Comparison of ENCODE assay signal across 12 cellular contexts in genomic region chr1:12169442-12170135, GRCh38. TPM values are rescaled to one million over a fixed set of nuclear protein-coding genes. Genes with fewer than 3 reads are reported as not detected.
DNase-seq lines count a peak whose midpoint lies in the region; ATAC-seq and TF ChIP-seq lines count a peak whose summit lies in the region.
"Had no signal": no experiment of that assay in that cellular context is flagged by ENCODE, and none has a peak within 500 bp of the region (broad histone marks: within the 10 kb centered on the region; RNA-seq: fewer than 3 reads in every experiment).

No MANE protein-coding gene starts in this region.

- in situ Hi-C loops in IMR-90 (cut with MboI; ENCODE audit: low sequenced_read_pairs), result no loop called here

- H3K27ac ChIP-seq in IMR-90 (ENCODE audit: insufficient read depth, low read length) (no peak overlapping the region), coronary artery (peak overlapping the region in 1 of 2 donors; percentile 65), osteoblast (ENCODE audit: low read depth, low read length) (no peak overlapping the region)

- H3K4me1 Mint-ChIP-seq in CD14-positive monocyte (peaks cover 78% of the 10 kb centered on the region), glutamatergic neuron (ENCODE audit: low read depth, unreplicated experiment) (peaks cover 11% of the 10 kb centered on the region)

- H3K18ac ChIP-seq in IMR-90 (ENCODE audit: low read depth, low read length), result no peak overlapping the region

- H3K56ac ChIP-seq in IMR-90 (ENCODE audit: extremely low read depth, insufficient read depth, low read length), result no peak overlapping the region

- CTCF ChIA-PET in IMR-90 (lab: Yijun Ruan, JAX), result no interaction called here

- no peaks in the 10 kb centered on the region for H3K9me3 ChIP-seq in IMR-90 (ENCODE audit: control insufficient read depth, insufficient read depth, low read length)
- no peaks in the 10 kb centered on the region for H3K9me3 ChIP-seq in osteoblast (ENCODE audit: low read depth, low read length)

- H3K36me3 ChIP-seq in IMR-90 (ENCODE audit: control insufficient read depth, insufficient read depth, low read length) (no peaks in the 10 kb centered on the region), osteoblast (ENCODE audit: insufficient read depth, low read length) (no peaks in the 10 kb centered on the region)

- no peak overlapping the region for H4K5ac ChIP-seq in IMR-90 (ENCODE audit: low read depth, low read length)

- TF ChIP-seq RAD21 in IMR-90 (IDR thresholded peaks at IDR 0.05; ENCODE audit: low read length), result no peak

- no TSS peak for BruUV-seq in IMR-90 (replicated peaks; lab: Mats Ljungman, UMichigan)

- no peak overlapping the region for H2BK20ac ChIP-seq in IMR-90 (ENCODE audit: low read depth, low read length)

- H2AFZ ChIP-seq in IMR-90 (replicated peaks; ENCODE audit: low read length, poor library complexity) (no peak overlapping the region), osteoblast (ENCODE audit: low read length) (no peak overlapping the region)

- H3K4me3 ChIP-seq in IMR-90 (ENCODE audit: insufficient read depth, low read depth, low read length) (no peak overlapping the region), coronary artery (peak overlapping the region; percentile 82), osteoblast (ENCODE audit: insufficient read depth, low read length) (no peak overlapping the region)

- H3K9me3 Mint-ChIP-seq in CD14-positive monocyte (peaks cover 2 to 5% (median 3%) of the 10 kb centered on the region in 7 donors), glutamatergic neuron (ENCODE audit: unreplicated experiment) (peaks cover 8% of the 10 kb centered on the region)

- intact Hi-C loops in CD14-positive monocyte (cut with micrococcal nuclease), result loop anchor here (5.0 kb wide), 1 partner anchor 42 kb away; no protein-coding TSS in a partner anchor
- intact Hi-C loops in IMR-90 (cut with micrococcal nuclease), result no loop called here

- no peak for ATAC-seq in IMR-90 (ENCODE audit: low read depth)

- H2BK120ac ChIP-seq in IMR-90 (ENCODE audit: low read depth, low read length), result no peak overlapping the region

- DNase-seq in CD14-positive monocyte (ENCODE audit: low spot score) (no peak), IMR-90 (no peak), coronary artery (ENCODE audit: low spot score) (no peak), osteoblast (ENCODE audit: insufficient read length, low spot score, missing footprints) (peak; percentile 71), NCI-H146 (lab: John Stamatoyannopoulos, UW) (no peak), glutamatergic neuron (no peak), D341Med (ENCODE audit: low spot score) (no peak)
- DNase-seq: Calu3; NCI-H1694 treated with DMSO at 0.1 percent for 48 hours; NCI-H774; SHP77; stimulated activated CD4-positive, alpha-beta T cell treated with anti-CD3 and anti-CD28 coated beads, Interleukin-4, amount 100 ng/mL, for 4 hours had no signal

- no peak for TF ChIP-seq CTCF in CD14-positive monocyte (IDR thresholded peaks at IDR 0.05)
- TF ChIP-seq CTCF in IMR-90 (conservative IDR thresholded peaks at IDR 0.05; ENCODE audit: low read depth, low read length), result no peak
- no peak for TF ChIP-seq CTCF in coronary artery (IDR thresholded peaks at IDR 0.05)
- no peak for TF ChIP-seq CTCF in osteoblast (IDR thresholded peaks at IDR 0.05; ENCODE audit: extremely low read depth, low read depth, low read length)
- no peak for TF ChIP-seq CTCF in glutamatergic neuron (IDR thresholded peaks at IDR 0.05; ENCODE audit: partially characterized antibody, unreplicated experiment)

- peaks cover 70% of the 10 kb centered on the region for H3K79me2 ChIP-seq in osteoblast (ENCODE audit: insufficient read depth, low read length)

- no peak for TF ChIP-seq POLR2A in IMR-90 (IDR thresholded peaks at IDR 0.05; ENCODE audit: low read depth, low read length)

- POLR2A ChIA-PET in IMR-90 (lab: Charles Lee; ENCODE audit: unreplicated experiment), result interaction anchor here (1.1 kb wide), 1 partner anchor 8 kb away, joined by 3 read pairs; no protein-coding TSS in a partner anchor

- no peaks in the 10 kb centered on the region; the same call in 1 of the 2 replicates for H4K20me1 ChIP-seq in IMR-90 (ENCODE audit: insufficient read depth, low read length)
- peaks cover 25% of the 10 kb centered on the region for H4K20me1 ChIP-seq in osteoblast (ENCODE audit: insufficient read depth, low read length)

- peak overlapping the region; percentile 46 for H2AK9ac ChIP-seq in IMR-90 (replicated peaks; ENCODE audit: low read depth, low read length, poor library complexity)

- no peak overlapping the region for H3K14ac ChIP-seq in IMR-90 (replicated peaks; ENCODE audit: low read depth, low read length)

- H3K27me3 ChIP-seq in IMR-90 (ENCODE audit: control insufficient read depth, insufficient read depth, low read length), result no peaks in the 10 kb centered on the region
- no peaks in the 10 kb centered on the region for H3K27me3 ChIP-seq in osteoblast (ENCODE audit: insufficient read depth, low read length)

- H3K9me1 ChIP-seq in IMR-90 (ENCODE audit: insufficient read depth, low read length), result 0 out of 2 replicates have a peak, but pooled peaks cover 5% of the 10 kb centered on the region

- H3K4me2 ChIP-seq in IMR-90 (ENCODE audit: low read depth, low read length) (no peak overlapping the region), osteoblast (ENCODE audit: insufficient read depth, low read length) (no peak overlapping the region)

- H4K8ac ChIP-seq in IMR-90 (ENCODE audit: low read depth in 2 of 2, low read length in 2 of 2), result no peak overlapping the region

- no peak overlapping the region for H3K4ac ChIP-seq in IMR-90 (ENCODE audit: low read depth, low read length)

- no peak overlapping the region for H2BK15ac ChIP-seq in IMR-90 (ENCODE audit: low read depth, low read length)

- H3K79me1 ChIP-seq in IMR-90 (ENCODE audit: low read depth in 1 of 2, low read length in 2 of 2), result 0 out of 4 replicates have a peak, but pooled peaks cover 0 to 10% of the 10 kb centered on the region in 2 experiments

- no peak overlapping the region for H2AK5ac ChIP-seq in IMR-90 (ENCODE audit: low read depth, low read length)

- H3K36me3 Mint-ChIP-seq in CD14-positive monocyte, result peaks cover 66 to 72% of the 10 kb centered on the region in 2 donors
- H3K36me3 Mint-ChIP-seq in glutamatergic neuron (ENCODE audit: unreplicated experiment), result no peaks in the 10 kb centered on the region

- dilution Hi-C loops in IMR-90 (cut with HindIII; ENCODE audit: low sequenced_read_pairs, unreplicated experiment), result no loop called here

- H3K4me1 ChIP-seq in IMR-90 (ENCODE audit: control insufficient read depth, insufficient read depth, low read length) (peaks cover 6% of the 10 kb centered on the region), osteoblast (ENCODE audit: insufficient read depth, low read length) (peaks cover 9% of the 10 kb centered on the region)

- no peak overlapping the region for H4K91ac ChIP-seq in IMR-90 (ENCODE audit: insufficient read depth, low read depth, low read length)

- peaks cover 0 to 5% (median 0%) of the 10 kb centered on the region in 3 donors for H3K27me3 Mint-ChIP-seq in CD14-positive monocyte (ENCODE audit: low read depth in 3 of 3)
- peaks cover 9% of the 10 kb centered on the region for H3K27me3 Mint-ChIP-seq in glutamatergic neuron (ENCODE audit: unreplicated experiment)

- no peak overlapping the region; the same call in 1 of the 2 replicates for H3K23ac ChIP-seq in IMR-90 (ENCODE audit: low read depth, low read length)

- H2BK5ac ChIP-seq in IMR-90 (ENCODE audit: low read depth, low read length, poor library complexity, severe bottlenecking), result no peak overlapping the region

- WGBS in IMR-90 (ENCODE audit: extremely low coverage in 2 of 2, insufficient read length in 1 of 2), 2 experiments, result no CpG with 5 or more reads among the region's 8 CpGs

- H3K4me3 Mint-ChIP-seq in CD14-positive monocyte (peak overlapping the region; percentile 100), glutamatergic neuron (ENCODE audit: unreplicated experiment) (no peak overlapping the region)

- no peak overlapping the region for H3K9ac ChIP-seq in IMR-90 (ENCODE audit: low read depth, low read length)

- peak overlapping the region; percentile 62 to 100 (median 99) for H3K27ac Mint-ChIP-seq in CD14-positive monocyte
- H3K27ac Mint-ChIP-seq in glutamatergic neuron (ENCODE audit: unreplicated experiment), result no peak overlapping the region

TF ChIP-seq in IMR-90, 13 proteins besides CTCF, POLR2A, EP300 and RAD21:
- TF ChIP-seq CHD1 (IDR thresholded peaks at IDR 0.05; ENCODE audit: low read depth, low read length), result no peak
- TF ChIP-seq MAZ (IDR thresholded peaks at IDR 0.05; ENCODE audit: borderline replicate concordance, low read depth, low read length), result no peak
- no peak for TF ChIP-seq MAFK (IDR thresholded peaks at IDR 0.05; ENCODE audit: low read depth, low read length)
- no peak for TF ChIP-seq BHLHE40 (IDR thresholded peaks at IDR 0.05; ENCODE audit: low read depth, low read length)
- no peak for TF ChIP-seq USF2 (IDR thresholded peaks at IDR 0.05; ENCODE audit: low read depth, low read length)
- TF ChIP-seq, protein P1, sequence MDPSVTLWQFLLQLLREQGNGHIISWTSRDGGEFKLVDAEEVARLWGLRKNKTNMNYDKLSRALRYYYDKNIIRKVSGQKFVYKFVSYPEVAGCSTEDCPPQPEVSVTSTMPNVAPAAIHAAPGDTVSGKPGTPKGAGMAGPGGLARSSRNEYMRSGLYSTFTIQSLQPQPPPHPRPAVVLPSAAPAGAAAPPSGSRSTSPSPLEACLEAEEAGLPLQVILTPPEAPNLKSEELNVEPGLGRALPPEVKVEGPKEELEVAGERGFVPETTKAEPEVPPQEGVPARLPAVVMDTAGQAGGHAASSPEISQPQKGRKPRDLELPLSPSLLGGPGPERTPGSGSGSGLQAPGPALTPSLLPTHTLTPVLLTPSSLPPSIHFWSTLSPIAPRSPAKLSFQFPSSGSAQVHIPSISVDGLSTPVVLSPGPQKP (IDR thresholded peaks at IDR 0.05; ENCODE audit: borderline replicate concordance, low read depth, low read length), result no peak
- no peak for TF ChIP-seq MXI1 (IDR thresholded peaks at IDR 0.05; ENCODE audit: borderline replicate concordance, low read depth, low read length)

RNA-seq across cellular contexts. Expression of gene TNFRSF1B, which starts 2.8 kb away (rescaled TPM):
- polyA plus RNA-seq in CD14-positive monocyte (100 to 1,000 TPM; 436 to 761 TPM), IMR-90 (2012; rRNA removed) (8.6 and 8.9 TPM in 2 replicates)
- total RNA-seq in IMR-90 (2012; rRNA removed) (4.3 and 5.0 TPM in 2 replicates), osteoblast (11.2 and 12.7 TPM in 2 replicates), glutamatergic neuron (ENCODE audit: unreplicated experiment) (5.1 TPM)
- 6.3 and 11.9 TPM in 2 replicates for polyA plus RNA-seq in IMR-90 (2012; cell fraction: cytosol; rRNA removed)
- 4.3 and 6.7 TPM in 2 replicates for polyA plus RNA-seq in IMR-90 (2012; cell fraction: nucleus; rRNA removed; ENCODE audit: low replicate concordance)
